In genomic region chr10:11901454-11902431, GRCh38 we compare ENCODE assay signal across 15 cellular contexts.
A peak's percentile ranks its signal among the peaks of the same experiment; 100 is the strongest.
DNase-seq lines count a peak whose midpoint lies in the region; ATAC-seq, FAIRE-seq and TF ChIP-seq lines count a peak whose summit lies in the region.
"Had no signal": no experiment of that assay in that cellular context is flagged by ENCODE, and none has a peak within 500 bp of the region (broad histone marks: within the 10 kb centered on the region; RNA-seq: fewer than 3 reads in every experiment).

No MANE protein-coding gene starts in this region.

- H2AFZ ChIP-seq in astrocyte (ENCODE audit: low read depth, low read length): no peak overlapping the region

- intact Hi-C loops in heart right ventricle (cut with DNase I): loop anchor here in 1 of 10 donors (10.0 kb wide), 1 partner anchor 57 kb away; no protein-coding TSS in a partner anchor

- DNase-seq in heart right ventricle (no peak), right atrium auricular region (ENCODE audit: low spot score) (no peak), astrocyte (ENCODE audit: low read depth) (no peak), kidney tubule cell (ENCODE audit: low spot score) (peak; percentile 38), progenitor cell of endocrine pancreas (ENCODE audit: low spot score, unreplicated experiment) (no peak), cerebellar nuclear complex (lab: John Stamatoyannopoulos, UW) (no peak), C1 segment of cervical spinal cord (lab: John Stamatoyannopoulos, UW) (no peak)
- no peak for DNase-seq in activated CD4-positive, alpha-beta T cell treated with anti-CD3 and anti-CD28 coated beads for 4 hours
- DNase-seq: activated CD8-positive, alpha-beta memory T cell treated with anti-CD3 and anti-CD28 coated beads, Interleukin-2, amount 50 U/mL, for 48 hours; activated naive CD8-positive, alpha-beta T cell treated with anti-CD3 and anti-CD28 coated beads for 36 hours; esophagus squamous epithelium; midbrain; NCI-H774; ovary had no signal

- H3K4me3 ChIP-seq in heart right ventricle (peak overlapping the region in 2 of 10 donors; percentile 1 to 4), right atrium auricular region (no peak overlapping the region), astrocyte (ENCODE audit: insufficient read depth, low read depth, low read length) (no peak overlapping the region)
- H3K4me3 ChIP-seq: esophagus squamous epithelium, ovary, SJSA1 had no signal

- H4K20me1 ChIP-seq in astrocyte (ENCODE audit: insufficient read depth, low read length): no peaks in the 10 kb centered on the region

- H3K27me3 ChIP-seq in heart right ventricle (peaks cover 0 to 25% (median 5%) of the 10 kb centered on the region in 7 donors), right atrium auricular region (no peaks in the 10 kb centered on the region), astrocyte (ENCODE audit: insufficient read depth, low read length) (no peaks in the 10 kb centered on the region)
- H3K27me3 ChIP-seq: esophagus squamous epithelium, ovary, SJSA1 had no signal

- H3K27ac ChIP-seq in heart right ventricle (no peak overlapping the region), right atrium auricular region (no peak overlapping the region), astrocyte (ENCODE audit: low read depth, low read length) (no peak overlapping the region)
- H3K27ac ChIP-seq: esophagus squamous epithelium, ovary, SJSA1 had no signal

- H3K27ac Mint-ChIP-seq in astrocyte (ENCODE audit: unreplicated experiment): peak overlapping the region; percentile 19
- no peak overlapping the region for H3K27ac Mint-ChIP-seq in progenitor cell of endocrine pancreas
- H3K27ac Mint-ChIP-seq: activated naive CD8-positive, alpha-beta T cell treated with anti-CD3 and anti-CD28 coated beads for 36 hours had no signal

- ATAC-seq in heart right ventricle: peak in 6 of 8 donors; percentile 26 to 72 (median 52)

- peaks cover 17% of the 10 kb centered on the region for H3K4me1 Mint-ChIP-seq in astrocyte (ENCODE audit: low read depth, unreplicated experiment)
- H3K4me1 Mint-ChIP-seq in progenitor cell of endocrine pancreas (ENCODE audit: low read depth): peaks cover 6% of the 10 kb centered on the region
- H3K4me1 Mint-ChIP-seq: activated naive CD8-positive, alpha-beta T cell treated with anti-CD3 and anti-CD28 coated beads for 36 hours had no signal

- H3K79me2 ChIP-seq in astrocyte (ENCODE audit: insufficient read depth, low read length): no peaks in the 10 kb centered on the region

- WGBS in heart right ventricle, 2 donors: 40% methylated on average over 29 of the region's 29 CpGs

- peak overlapping the region; percentile 9 for H3K4me2 ChIP-seq in astrocyte (ENCODE audit: low read length)

- no peak for FAIRE-seq in astrocyte (lab: Jason Lieb, UNC)

- H3K4me1 ChIP-seq in heart right ventricle (no peaks in the 10 kb centered on the region), right atrium auricular region (no peaks in the 10 kb centered on the region), astrocyte (ENCODE audit: insufficient read depth, low read length) (peaks cover 10% of the 10 kb centered on the region)
- H3K4me1 ChIP-seq: esophagus squamous epithelium, SJSA1 had no signal

- H3K9me3 ChIP-seq in heart right ventricle (no peaks in the 10 kb centered on the region), right atrium auricular region (no peaks in the 10 kb centered on the region), astrocyte (ENCODE audit: insufficient read depth, low read depth, low read length) (no peaks in the 10 kb centered on the region)
- H3K9me3 ChIP-seq: esophagus squamous epithelium, ovary, SJSA1 had no signal

- no peak overlapping the region for H3K9ac ChIP-seq in astrocyte (ENCODE audit: low read length)

- TF ChIP-seq CTCF in heart right ventricle (IDR thresholded peaks at IDR 0.05) (no peak), right atrium auricular region (IDR thresholded peaks at IDR 0.05) (no peak), astrocyte (IDR thresholded peaks at IDR 0.05; ENCODE audit: insufficient read depth, low read depth, low read length) (no peak), progenitor cell of endocrine pancreas (IDR thresholded peaks at IDR 0.05; ENCODE audit: unreplicated experiment) (no peak)

- H3K4me3 Mint-ChIP-seq in astrocyte (ENCODE audit: unreplicated experiment) (no peak overlapping the region), progenitor cell of endocrine pancreas (ENCODE audit: low read depth) (no peak overlapping the region)
- H3K4me3 Mint-ChIP-seq: activated naive CD8-positive, alpha-beta T cell treated with anti-CD3 and anti-CD28 coated beads for 36 hours had no signal

- H3K36me3 Mint-ChIP-seq in astrocyte (ENCODE audit: low read depth, unreplicated experiment) (no peaks in the 10 kb centered on the region), progenitor cell of endocrine pancreas (ENCODE audit: insufficient read depth) (no peaks in the 10 kb centered on the region)
- H3K36me3 Mint-ChIP-seq: activated naive CD8-positive, alpha-beta T cell treated with anti-CD3 and anti-CD28 coated beads for 36 hours had no signal

- H3K27me3 Mint-ChIP-seq in astrocyte (ENCODE audit: low read depth, unreplicated experiment) (no peaks in the 10 kb centered on the region), progenitor cell of endocrine pancreas (no peaks in the 10 kb centered on the region)
- H3K27me3 Mint-ChIP-seq: activated naive CD8-positive, alpha-beta T cell treated with anti-CD3 and anti-CD28 coated beads for 36 hours had no signal

- H3K36me3 ChIP-seq in heart right ventricle (no peaks in the 10 kb centered on the region), right atrium auricular region (no peaks in the 10 kb centered on the region), astrocyte (ENCODE audit: insufficient read depth, low read length) (no peaks in the 10 kb centered on the region)
- H3K36me3 ChIP-seq: esophagus squamous epithelium, ovary, SJSA1 had no signal

- H3K9me3 Mint-ChIP-seq in astrocyte (ENCODE audit: unreplicated experiment): no peaks in the 10 kb centered on the region
- no peaks in the 10 kb centered on the region for H3K9me3 Mint-ChIP-seq in progenitor cell of endocrine pancreas (ENCODE audit: low read depth)
- H3K9me3 Mint-ChIP-seq: activated naive CD8-positive, alpha-beta T cell treated with anti-CD3 and anti-CD28 coated beads for 36 hours had no signal
